Comparison of ENCODE assay signal across 1 cellular context in the genomic region with DNA sequence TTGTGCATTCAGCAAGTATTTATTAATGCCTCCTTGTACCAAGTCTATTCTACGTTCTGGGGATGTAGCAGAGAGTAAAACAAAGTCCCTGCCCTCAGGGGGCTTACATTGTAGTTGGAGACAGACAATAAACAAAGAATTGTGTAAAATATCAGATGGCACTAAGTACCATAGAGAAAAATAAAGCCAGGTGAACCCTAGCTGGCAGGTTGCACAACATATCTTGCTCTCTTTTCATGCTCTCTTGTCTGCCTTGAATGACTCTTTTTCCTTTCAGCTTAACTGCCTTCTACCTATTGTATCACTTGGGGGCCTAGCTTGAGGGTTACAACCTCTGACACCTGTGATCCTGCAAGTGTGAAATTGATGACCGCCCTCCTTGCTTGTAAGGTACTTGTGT.
TF ChIP-seq lines count a peak whose summit lies in the region.

No MANE protein-coding gene starts in this region.

TF ChIP-seq in A549, 52 proteins besides CTCF, POLR2A, EP300 and RAD21 (continued from another document):
- TF ChIP-seq RCOR1 (IDR thresholded peaks at IDR 0.05; ENCODE audit: low read depth, low read length) (no peak), PHF8 (IDR thresholded peaks at IDR 0.05; ENCODE audit: borderline replicate concordance, low read depth) (no peak)
